ENCODE assay signal across 8 cellular contexts in genomic region chr3:23810342-23811116, GRCh38. TPM values are rescaled to one million over a fixed set of nuclear protein-coding genes. Genes with fewer than 3 reads are reported as not detected.
DNase-seq lines count a peak whose midpoint lies in the region; ATAC-seq lines count a peak whose summit lies in the region.

No MANE protein-coding gene starts in this region.

- in situ Hi-C loops in KBM-7 (cut with MboI; ENCODE audit: low pct_unique_long_range_greater_than_20kb, low sequenced_read_pairs): no loop called here

- DNase-seq in C1 segment of cervical spinal cord (lab: John Stamatoyannopoulos, UW): peak in 12 of 14 donors; percentile 28 to 82 (median 54)
- peak; percentile 56 for DNase-seq in KBM-7
- DNase-seq in cerebellum (ENCODE audit: low spot score): peak; percentile 39
- DNase-seq in kidney tubule cell (ENCODE audit: low spot score): peak; percentile 58
- DNase-seq in stimulated activated CD4-positive, alpha-beta T cell treated with anti-CD3 and anti-CD28 coated beads, Interleukin-1b, Interleukin-23, amount 100 ng/mL, for 48 hours: peak; percentile 43

- ATAC-seq in GM19438 (IDR thresholded peaks at IDR 0.05; ENCODE audit: low read depth, unreplicated experiment): peak; percentile 17
- ATAC-seq in activated CD4-positive, CD25-positive, alpha-beta regulatory T cell treated with anti-CD3 and anti-CD28 coated beads, Interleukin-2, amount 50 U/mL, for 24 hours: peak; percentile 18 to 30
- no peak for ATAC-seq in HG02981 (IDR thresholded peaks at IDR 0.05; ENCODE audit: unreplicated experiment)

RNA-seq across cellular contexts. Expression of gene UBE2E1, which starts 4.8 kb away (rescaled TPM):
- 76.2 TPM for total RNA-seq in cerebellum
